In the genomic region with DNA sequence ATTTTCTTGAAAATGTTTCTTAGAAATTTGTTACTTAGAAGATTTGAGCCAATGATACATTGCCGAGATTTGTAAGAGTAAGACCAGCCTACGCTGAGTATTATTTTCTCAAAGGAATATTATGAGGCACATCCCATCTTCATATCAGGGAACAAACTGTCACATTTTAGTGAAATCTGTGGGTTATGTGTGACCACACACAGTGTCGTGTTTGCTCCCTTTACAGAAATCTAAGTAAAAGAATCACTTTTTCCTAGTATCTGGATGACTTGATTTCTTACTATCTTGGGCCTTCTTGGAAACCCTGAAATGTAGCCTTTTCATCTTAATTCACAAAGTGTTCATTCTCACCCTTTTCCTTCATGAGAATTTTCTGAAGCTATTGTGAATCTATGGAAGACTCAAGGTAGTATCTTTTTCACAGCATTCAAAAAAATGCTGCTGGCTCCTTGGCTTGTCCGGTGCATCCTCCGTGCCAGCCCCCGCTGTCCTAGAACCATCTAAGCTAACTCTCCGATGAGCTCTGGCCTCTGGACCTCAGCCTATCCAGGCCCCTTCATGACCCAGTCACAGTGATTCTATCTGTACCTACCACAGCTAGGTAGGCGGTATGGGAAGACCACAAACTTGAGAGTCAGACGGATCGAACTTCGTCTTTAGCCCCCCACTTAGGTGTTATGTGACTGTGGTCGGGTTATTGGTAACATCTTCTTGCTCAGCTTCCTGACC, we compare ENCODE assay signal across 24 cellular contexts.
A peak's percentile ranks its signal among the peaks of the same experiment; 100 is the strongest.
DNase-seq lines count a peak whose midpoint lies in the region; ATAC-seq and TF ChIP-seq lines count a peak whose summit lies in the region.
"Had no signal": no experiment of that assay in that cellular context is flagged by ENCODE, and none has a peak within 500 bp of the region (broad histone marks: within the 10 kb centered on the region; RNA-seq: fewer than 3 reads in every experiment).

No MANE protein-coding gene starts in this region.

- peaks cover 17% of the 10 kb centered on the region for H3K27me3 Mint-ChIP-seq in activated T-cell treated with anti-CD3 and anti-CD28 coated beads, Interleukin-2, amount 50 U/mL, for 24 hours
- peaks cover 8% of the 10 kb centered on the region for H3K27me3 Mint-ChIP-seq in activated naive CD8-positive, alpha-beta T cell
- H3K27me3 Mint-ChIP-seq: CD4-positive, CD25-positive, alpha-beta regulatory T cell had no signal

- H3K4me3 Mint-ChIP-seq in activated T-cell treated with anti-CD3 and anti-CD28 coated beads, Interleukin-2, amount 50 U/mL, for 24 hours, result peak overlapping the region; percentile 52
- H3K4me3 Mint-ChIP-seq in activated naive CD8-positive, alpha-beta T cell, result no peak overlapping the region
- peak overlapping the region; percentile 44 for H3K4me3 Mint-ChIP-seq in stimulated activated effector memory CD8-positive, alpha-beta T cell treated with anti-CD3 and anti-CD28 coated beads, Interleukin-12 subunit alpha, Interleukin-12 subunit beta, amount 100 ng/mL, for 72 hours
- H3K4me3 Mint-ChIP-seq: naive thymus-derived CD8-positive, alpha-beta T cell had no signal

- H3K4me1 Mint-ChIP-seq in activated T-cell treated with anti-CD3 and anti-CD28 coated beads, Interleukin-2, amount 50 U/mL, for 24 hours (ENCODE audit: low read depth), result peaks cover 86% of the 10 kb centered on the region
- peaks cover 12% of the 10 kb centered on the region for H3K4me1 Mint-ChIP-seq in activated naive CD8-positive, alpha-beta T cell (ENCODE audit: low read depth)
- H3K4me1 Mint-ChIP-seq in stimulated activated effector memory CD8-positive, alpha-beta T cell treated with anti-CD3 and anti-CD28 coated beads, Interleukin-12 subunit alpha, Interleukin-12 subunit beta, amount 100 ng/mL, for 72 hours, result peaks cover 74% of the 10 kb centered on the region

- H3K27me3 ChIP-seq in BE2C, result no peaks in the 10 kb centered on the region
- H3K27me3 ChIP-seq: pancreas, Peyer's patch, SJCRH30 had no signal

- H3K36me3 Mint-ChIP-seq in activated T-cell treated with anti-CD3 and anti-CD28 coated beads, Interleukin-2, amount 50 U/mL, for 24 hours (ENCODE audit: low read depth), result no peaks in the 10 kb centered on the region
- no peaks in the 10 kb centered on the region for H3K36me3 Mint-ChIP-seq in activated naive CD8-positive, alpha-beta T cell
- H3K36me3 Mint-ChIP-seq in stimulated activated effector memory CD8-positive, alpha-beta T cell treated with anti-CD3 and anti-CD28 coated beads, Interleukin-12 subunit alpha, Interleukin-12 subunit beta, amount 100 ng/mL, for 72 hours, result peaks cover 15% of the 10 kb centered on the region
- H3K36me3 Mint-ChIP-seq: CD4-positive, CD25-positive, alpha-beta regulatory T cell had no signal

- H3K9me3 ChIP-seq in BE2C, result no peaks in the 10 kb centered on the region; the same call in 1 of the 2 replicates
- H3K9me3 ChIP-seq: pancreas, Peyer's patch, SJCRH30, thoracic aorta had no signal

- peak; percentile 95 for ATAC-seq in stimulated activated effector memory CD8-positive, alpha-beta T cell treated with anti-CD3 and anti-CD28 coated beads, Interleukin-12 subunit alpha, Interleukin-12 subunit beta, amount 100 ng/mL, for 72 hours
- ATAC-seq in HG02678 (IDR thresholded peaks at IDR 0.05; ENCODE audit: unreplicated experiment), result no peak
- ATAC-seq: naive thymus-derived CD8-positive, alpha-beta T cell; pancreas; sciatic nerve had no signal

- no peaks in the 10 kb centered on the region for H3K36me3 ChIP-seq in BE2C
- H3K36me3 ChIP-seq: pancreas, Peyer's patch, SJCRH30, thoracic aorta, WERI-Rb-1 had no signal

- peak; percentile 67 for DNase-seq in activated T-cell treated with anti-CD3 and anti-CD28 coated beads, Interleukin-2, amount 50 U/mL, for 24 hours
- no peak for DNase-seq in activated T-cell treated with anti-CD3 and anti-CD28 coated beads for 4 hours
- DNase-seq in activated CD4-positive, alpha-beta T cell treated with anti-CD3 and anti-CD28 coated beads, Interleukin-2, amount 50 U/mL, for 48 hours, result peak; percentile 60 to 68
- peak; percentile 37 to 85 for DNase-seq in stimulated activated effector memory CD8-positive, alpha-beta T cell treated with anti-CD3 and anti-CD28 coated beads, Interleukin-12 subunit alpha, Interleukin-12 subunit beta, amount 100 ng/mL, for 72 hours (ENCODE audit: low spot score in 2 of 2)
- no peak for DNase-seq in CD1c-positive myeloid dendritic cell (ENCODE audit: extremely low spot score)
- no peak for DNase-seq in BE2C
- DNase-seq: anterior cingulate cortex; central memory CD4-positive, alpha-beta T cell; GF-D8; GOT3; head of caudate nucleus; MM.1S; naive thymus-derived CD8-positive, alpha-beta T cell; NCI-H1436 treated with DMSO at 0.1 percent for 48 hours; NCI-H524; pancreas; Peyer's patch; SJCRH30; WERI-Rb-1 had no signal

- H3K27ac Mint-ChIP-seq in activated T-cell treated with anti-CD3 and anti-CD28 coated beads, Interleukin-2, amount 50 U/mL, for 24 hours, result peak overlapping the region; percentile 99
- peak overlapping the region; percentile 67 for H3K27ac Mint-ChIP-seq in activated naive CD8-positive, alpha-beta T cell
- peak overlapping the region; percentile 95 for H3K27ac Mint-ChIP-seq in stimulated activated effector memory CD8-positive, alpha-beta T cell treated with anti-CD3 and anti-CD28 coated beads, Interleukin-12 subunit alpha, Interleukin-12 subunit beta, amount 100 ng/mL, for 72 hours
- H3K27ac Mint-ChIP-seq: naive thymus-derived CD8-positive, alpha-beta T cell had no signal

- no peaks in the 10 kb centered on the region for H3K9me3 Mint-ChIP-seq in activated T-cell treated with anti-CD3 and anti-CD28 coated beads, Interleukin-2, amount 50 U/mL, for 24 hours
- H3K9me3 Mint-ChIP-seq in activated naive CD8-positive, alpha-beta T cell (ENCODE audit: low read depth), result no peaks in the 10 kb centered on the region
- no peaks in the 10 kb centered on the region for H3K9me3 Mint-ChIP-seq in stimulated activated effector memory CD8-positive, alpha-beta T cell treated with anti-CD3 and anti-CD28 coated beads, Interleukin-12 subunit alpha, Interleukin-12 subunit beta, amount 100 ng/mL, for 72 hours
- H3K9me3 Mint-ChIP-seq: CD4-positive, CD25-positive, alpha-beta regulatory T cell had no signal

- H3K4me3 ChIP-seq in BE2C (ENCODE audit: low read depth, low read length), result no peak overlapping the region
- H3K4me3 ChIP-seq: pancreas, Peyer's patch, SJCRH30, thoracic aorta had no signal

- no peak for TF ChIP-seq CTCF in BE2C (IDR thresholded peaks at IDR 0.05; ENCODE audit: low read depth, low read length)

- H3K4me1 ChIP-seq in BE2C, result no peaks in the 10 kb centered on the region
- H3K4me1 ChIP-seq: pancreas, Peyer's patch, SJCRH30 had no signal

Comparison
In these comparisons a context has a peak if more than half of its experiments do, and no peak if none do; other contexts are left out.
1. DNase-seq: peak in activated T-cell treated with anti-CD3 and anti-CD28 coated beads, Interleukin-2, amount 50 U/mL, for 24 hours (single experiment), activated CD4-positive, alpha-beta T cell treated with anti-CD3 and anti-CD28 coated beads, Interleukin-2, amount 50 U/mL, for 48 hours (2 of 2) and stimulated activated effector memory CD8-positive, alpha-beta T cell treated with anti-CD3 and anti-CD28 coated beads, Interleukin-12 subunit alpha, Interleukin-12 subunit beta, amount 100 ng/mL, for 72 hours (2 of 2); none in activated T-cell treated with anti-CD3 and anti-CD28 coated beads for 4 hours (single experiment), CD1c-positive myeloid dendritic cell (single experiment) and BE2C (single experiment).
2. Peak in every context shown above with its lines, with median percentiles within 50 percentile points of each other: H3K27ac Mint-ChIP-seq.